In genomic region chr5:37355161-37355560, GRCh38 we compare ENCODE assay signal across 26 cellular contexts. TPM values are rescaled to one million over a fixed set of nuclear protein-coding genes. Genes with fewer than 3 reads are reported as not detected.
DNase-seq lines count a peak whose midpoint lies in the region; ATAC-seq, FAIRE-seq and TF ChIP-seq lines count a peak whose summit lies in the region.
"Had no signal": no experiment of that assay in that cellular context is flagged by ENCODE, and none has a peak within 500 bp of the region (broad histone marks: within the 10 kb centered on the region; RNA-seq: fewer than 3 reads in every experiment).

No MANE protein-coding gene starts in this region.

- H3K79me2 ChIP-seq in HepG2 (ENCODE audit: insufficient read depth, low read length) = peaks cover 7% of the 10 kb centered on the region

- no peak for FAIRE-seq in HepG2 (lab: Jason Lieb, UNC)
- FAIRE-seq: A549, D721Med, GM12891, GM18507, H54 had no signal

- TF ChIP-seq EP300 in HepG2 (IDR thresholded peaks at IDR 0.05; ENCODE audit: low read depth in 2 of 2, low read length in 2 of 2) (no peak), HepG2 (CRISPR knock-in tag; IDR thresholded peaks at IDR 0.05; ENCODE audit: borderline replicate concordance) (no peak)

- H3K36me3 ChIP-seq in HepG2 (replicated peaks in 1 of 2; ENCODE audit: control insufficient read depth in 1 of 2, insufficient read depth in 2 of 2, low read length in 2 of 2) (peaks cover 4 to 59% of the 10 kb centered on the region in 2 experiments), endodermal cell (ENCODE audit: control insufficient read depth, insufficient read depth, low read length) (peaks cover 62% of the 10 kb centered on the region)

- in situ Hi-C loops in HepG2 (cut with HindIII; ENCODE audit: extremely low pct_ligation_motif_present, low pct_unique_long_range_greater_than_20kb) = no loop called here

- H2AFZ ChIP-seq in HepG2 (ENCODE audit: low read length) = no peak overlapping the region

- no peaks in the 10 kb centered on the region for H3K27me3 Mint-ChIP-seq in endodermal cell (ENCODE audit: insufficient read depth)
- H3K27me3 Mint-ChIP-seq: CD4-positive, alpha-beta T cell; CD8-positive, alpha-beta memory T cell had no signal

- POLR2A ChIA-PET in HepG2 (lab: Yijun Ruan, JAX) = no interaction called here

- no peaks in the 10 kb centered on the region for H3K4me1 Mint-ChIP-seq in endodermal cell
- H3K4me1 Mint-ChIP-seq: CD14-positive monocyte had no signal

- no peak overlapping the region for H3K4me3 ChIP-seq in HepG2 (replicated peaks in 1 of 3; ENCODE audit: insufficient read depth in 1 of 3, low read depth in 2 of 3, low read length in 3 of 3)
- no peak overlapping the region for H3K4me3 ChIP-seq in endodermal cell (ENCODE audit: low read length)
- H3K4me3 ChIP-seq: A549; BLaER1 treated with 17β-estradiol and CSF1 and Interleukin-3, amounts not matched to agents 10 nM and 100 nM; HAP-1 had no signal

- intact Hi-C loops in posterior vena cava (cut with DNase I) = no loop called here
- intact Hi-C loops in HepG2 (cut with micrococcal nuclease; ENCODE audit: unreplicated experiment) = no loop called here

- H3K27ac Mint-ChIP-seq in endodermal cell = no peak overlapping the region
- H3K27ac Mint-ChIP-seq: CD14-positive monocyte; CD4-positive, alpha-beta T cell; CD8-positive, alpha-beta memory T cell; HFFc6 had no signal

- no TSS peak for BruUV-seq in HepG2 (replicated peaks; lab: Mats Ljungman, UMichigan)

- no peaks in the 10 kb centered on the region for H3K9me3 ChIP-seq in HepG2 (ENCODE audit: low read length)
- no peaks in the 10 kb centered on the region for H3K9me3 ChIP-seq in endodermal cell (ENCODE audit: control insufficient read depth, low read length)
- H3K9me3 ChIP-seq: A549; BE2C; BLaER1 treated with 17β-estradiol and CSF1 and Interleukin-3, amounts not matched to agents 10 nM and 100 nM; HAP-1 had no signal

- CTCF ChIA-PET in HepG2 (lab: Yijun Ruan, JAX; ENCODE audit: low intra/inter-chr PET ratio, low total read pairs) = no interaction called here

- H3K4me1 ChIP-seq in HepG2 (ENCODE audit: insufficient read depth, low read length) (peaks cover 5% of the 10 kb centered on the region), endodermal cell (ENCODE audit: control insufficient read depth, insufficient read depth, low read length) (no peaks in the 10 kb centered on the region)
- H3K4me1 ChIP-seq: A549; BE2C; BLaER1 treated with 17β-estradiol and CSF1 and Interleukin-3, amounts not matched to agents 10 nM and 100 nM; HAP-1 had no signal

- H3K4me3 Mint-ChIP-seq in endodermal cell = no peak overlapping the region
- H3K4me3 Mint-ChIP-seq: CD14-positive monocyte; CD4-positive, alpha-beta T cell; CD8-positive, alpha-beta memory T cell; HFFc6 had no signal

- H3K27ac ChIP-seq in HepG2 (ENCODE audit: extremely low read length, insufficient read depth, low read length) = no peak overlapping the region
- H3K27ac ChIP-seq in endodermal cell (ENCODE audit: low read depth, low read length) = no peak overlapping the region
- H3K27ac ChIP-seq: A549; BLaER1 treated with 17β-estradiol and CSF1 and Interleukin-3, amounts not matched to agents 10 nM and 100 nM had no signal

- H3K9ac ChIP-seq in HepG2 (ENCODE audit: insufficient read depth, low read depth, low read length) = no peak overlapping the region
- H3K9ac ChIP-seq in endodermal cell (ENCODE audit: extremely low read depth, low read length, poor library complexity, severe bottlenecking) = no peak overlapping the region
- H3K9ac ChIP-seq: BLaER1 treated with 17β-estradiol and CSF1 and Interleukin-3, amounts not matched to agents 10 nM and 100 nM had no signal

- no peak overlapping the region for H3K4me2 ChIP-seq in HepG2 (ENCODE audit: low read depth, low read length)
- H3K4me2 ChIP-seq: A549; BLaER1 treated with 17β-estradiol and CSF1 and Interleukin-3, amounts not matched to agents 10 nM and 100 nM had no signal

- H4K20me1 ChIP-seq in HepG2 (ENCODE audit: insufficient read depth, low read length) = no peaks in the 10 kb centered on the region

- 97% methylated on average over 6 of the region's 6 CpGs for WGBS in HepG2 (ENCODE audit: low lambda C conversion rate)
- 96% methylated on average over 3 to 5 of the region's 6 CpGs for WGBS in endodermal cell (ENCODE audit: insufficient coverage in 1 of 2, insufficient read length in 1 of 2), 2 experiments

- no peak for TF ChIP-seq POLR2A in HepG2 (IDR thresholded peaks at IDR 0.05; ENCODE audit: insufficient read depth in 1 of 2, low read depth in 2 of 2, low read length in 2 of 2)

- ATAC-seq in HepG2 = no peak
- ATAC-seq: A549 had no signal

- no peaks in the 10 kb centered on the region for H3K9me3 Mint-ChIP-seq in endodermal cell
- H3K9me3 Mint-ChIP-seq: CD14-positive monocyte; CD4-positive, alpha-beta T cell; CD8-positive, alpha-beta memory T cell; HFFc6 had no signal

- no peak for TF ChIP-seq RAD21 in HepG2 (CRISPR knock-in tag; IDR thresholded peaks at IDR 0.05)

- peak; percentile 24 for DNase-seq in ELF-1 (ENCODE audit: low read depth, low spot score)
- peak; percentile 58 for DNase-seq in islet precursor cell
- peak; percentile 17 for DNase-seq in posterior vena cava (ENCODE audit: low spot score)
- no peak for DNase-seq in HepG2 (ENCODE audit: low spot score)
- no peak for DNase-seq in middle frontal gyrus (ENCODE audit: extremely low spot score, low spot score)
- no peak for DNase-seq in endodermal cell
- DNase-seq: 8988T; ACHN; AML-193; BE2C; CD4-positive, alpha-beta T cell; CD8-positive, alpha-beta memory T cell; DMS 273 treated with DMSO at 0.1 percent for 48 hours; DMS79; EL; GF-D8; GOT3; HFFc6 had no signal

- H3K36me3 Mint-ChIP-seq in endodermal cell (ENCODE audit: low read depth) = peaks cover 44% of the 10 kb centered on the region

- TF ChIP-seq CTCF in HepG2 (CRISPR knock-in tag; IDR thresholded peaks at IDR 0.05) = no peak
- TF ChIP-seq CTCF in endodermal cell (conservative IDR thresholded peaks at IDR 0.05) = no peak

- no peaks in the 10 kb centered on the region for H3K27me3 ChIP-seq in HepG2 (ENCODE audit: control insufficient read depth in 1 of 2, insufficient read depth in 2 of 2, low read length in 2 of 2)
- H3K27me3 ChIP-seq in endodermal cell (ENCODE audit: control insufficient read depth, insufficient read depth, low read length, poor library complexity, severe bottlenecking) = no peaks in the 10 kb centered on the region
- H3K27me3 ChIP-seq: BE2C; BLaER1 treated with 17β-estradiol and CSF1 and Interleukin-3, amounts not matched to agents 10 nM and 100 nM had no signal

RNA-seq across cellular contexts. Expression of gene NUP155, which starts 15.7 kb away (rescaled TPM):
- 10 to 100 TPM; 18.2 to 18.4 TPM for total RNA-seq in posterior vena cava
- 57.4 and 90.7 TPM in 2 replicates for total RNA-seq in HepG2 (2016; rRNA removed; fragmentation: Illumina TruSeq; extraction: Trizol)
- 15.2 and 16.6 TPM in 2 replicates for total RNA-seq in HepG2 (2016; cell fraction: cytosol; rRNA removed; fragmentation: Illumina TruSeq; extraction: Trizol; ENCODE audit: low read depth)
- total RNA-seq in HepG2 (2016; cell fraction: insoluble cytoplasmic fraction; rRNA removed; fragmentation: Illumina TruSeq; extraction: Trizol) = 55.0 and 88.1 TPM in 2 replicates
- total RNA-seq in HepG2 (2016; cell fraction: membrane; rRNA removed; fragmentation: Illumina TruSeq; extraction: Trizol) = 20.0 and 22.3 TPM in 2 replicates
- total RNA-seq in HepG2 (2016; cell fraction: nucleus; rRNA removed; fragmentation: Illumina TruSeq; extraction: Trizol) = 57.2 and 65.2 TPM in 2 replicates
- polyA plus RNA-seq in HepG2 (2011; rRNA removed) = 10.0 and 13.0 TPM in 2 replicates
- 6.8 and 8.8 TPM in 2 replicates for polyA plus RNA-seq in HepG2 (2011; cell fraction: cytosol; rRNA removed)
- polyA plus RNA-seq in HepG2 (2011; cell fraction: nucleus; rRNA removed) = 10.9 and 11.9 TPM in 2 replicates
- polyA plus RNA-seq in HepG2 (2012) = 11.4 and 18.7 TPM in 2 replicates
- polyA plus RNA-seq in HepG2 (2016; cell fraction: cytosol; fragmentation: Illumina TruSeq; extraction: Trizol; ENCODE audit: low read depth) = 2.1 and 2.4 TPM in 2 replicates
- 35.7 and 36.7 TPM in 2 replicates for polyA plus RNA-seq in HepG2 (2016; cell fraction: insoluble cytoplasmic fraction; fragmentation: Illumina TruSeq; extraction: Trizol; ENCODE audit: low read depth)
- polyA plus RNA-seq in HepG2 (2016; cell fraction: membrane; fragmentation: Illumina TruSeq; extraction: Trizol; ENCODE audit: low read depth) = 4.7 and 5.3 TPM in 2 replicates
- 36.8 and 38.0 TPM in 2 replicates for polyA plus RNA-seq in HepG2 (2016; cell fraction: nucleus; fragmentation: Illumina TruSeq; extraction: Trizol; ENCODE audit: insufficient read depth, low read depth)
- 45.9 and 276 TPM in 2 replicates for polyA minus RNA-seq in HepG2 (2011; rRNA and poly(A)+ RNA removed; ENCODE audit: low replicate concordance)
- polyA minus RNA-seq in HepG2 (2011; cell fraction: cytosol; rRNA and poly(A)+ RNA removed) = 32.2 and 32.7 TPM in 2 replicates
- 61.8 and 69.9 TPM in 2 replicates for polyA minus RNA-seq in HepG2 (2011; cell fraction: nucleus; rRNA and poly(A)+ RNA removed)
- total RNA-seq in endodermal cell = 10 to 100 TPM; 68.6 to 75.3 TPM
- polyA plus RNA-seq in endodermal cell (2013, experiment 1 of 2) = 39.8 TPM
- polyA plus RNA-seq in endodermal cell (2013, experiment 2 of 2) = 35.0 TPM

RNA-seq across cellular contexts. Expression of gene WDR70, which starts 24.0 kb away (rescaled TPM):
- total RNA-seq in posterior vena cava (10 to 100 TPM; 23.2 to 24.8 TPM), HepG2 (2016; rRNA removed; fragmentation: Illumina TruSeq; extraction: Trizol) (30.6 and 40.4 TPM in 2 replicates), endodermal cell (10 to 100 TPM; 34.2 to 36.1 TPM)
- total RNA-seq in HepG2 (2016; cell fraction: cytosol; rRNA removed; fragmentation: Illumina TruSeq; extraction: Trizol; ENCODE audit: low read depth) = 4.8 and 6.3 TPM in 2 replicates
- total RNA-seq in HepG2 (2016; cell fraction: insoluble cytoplasmic fraction; rRNA removed; fragmentation: Illumina TruSeq; extraction: Trizol) = 28.7 and 46.3 TPM in 2 replicates
- 7.2 and 8.9 TPM in 2 replicates for total RNA-seq in HepG2 (2016; cell fraction: membrane; rRNA removed; fragmentation: Illumina TruSeq; extraction: Trizol)
- 31.6 and 33.1 TPM in 2 replicates for total RNA-seq in HepG2 (2016; cell fraction: nucleus; rRNA removed; fragmentation: Illumina TruSeq; extraction: Trizol)
- polyA plus RNA-seq in HepG2 (2011; rRNA removed) = 10.8 and 14.6 TPM in 2 replicates
- polyA plus RNA-seq in HepG2 (2011; cell fraction: cytosol; rRNA removed) = 7.8 TPM in 2 replicates
- polyA plus RNA-seq in HepG2 (2011; cell fraction: nucleus; rRNA removed) = 7.2 and 10.0 TPM in 2 replicates
- 20.9 and 22.9 TPM in 2 replicates for polyA plus RNA-seq in HepG2 (2012)
- polyA plus RNA-seq in HepG2 (2016; cell fraction: cytosol; fragmentation: Illumina TruSeq; extraction: Trizol; ENCODE audit: low read depth) = 2.6 and 3.3 TPM in 2 replicates
- polyA plus RNA-seq in HepG2 (2016; cell fraction: insoluble cytoplasmic fraction; fragmentation: Illumina TruSeq; extraction: Trizol; ENCODE audit: low read depth) = 35.4 and 35.7 TPM in 2 replicates
- polyA plus RNA-seq in HepG2 (2016; cell fraction: membrane; fragmentation: Illumina TruSeq; extraction: Trizol; ENCODE audit: low read depth) = 5.6 and 7.4 TPM in 2 replicates
- 17.3 and 23.3 TPM in 2 replicates for polyA plus RNA-seq in HepG2 (2016; cell fraction: nucleus; fragmentation: Illumina TruSeq; extraction: Trizol; ENCODE audit: insufficient read depth, low read depth)
- polyA minus RNA-seq in HepG2 (2011; rRNA and poly(A)+ RNA removed; ENCODE audit: low replicate concordance) = 6.8 and 21.5 TPM in 2 replicates
- polyA minus RNA-seq in HepG2 (2011; cell fraction: cytosol; rRNA and poly(A)+ RNA removed) = 10.2 and 12.6 TPM in 2 replicates
- 44.3 and 47.7 TPM in 2 replicates for polyA minus RNA-seq in HepG2 (2011; cell fraction: nucleus; rRNA and poly(A)+ RNA removed)
- polyA plus RNA-seq in endodermal cell (2013, experiment 1 of 2) = 31.1 TPM
- 32.8 TPM for polyA plus RNA-seq in endodermal cell (2013, experiment 2 of 2)

Comparison
In these comparisons a context has a peak if more than half of its experiments do, and no peak if none do; other contexts are left out.
1. DNase-seq: peak in ELF-1 (single experiment), islet precursor cell (single experiment) and posterior vena cava (single experiment); none in HepG2 (single experiment), middle frontal gyrus (single experiment) and endodermal cell (single experiment).